ENCODE assay signal across 1 cellular context in the genomic region with DNA sequence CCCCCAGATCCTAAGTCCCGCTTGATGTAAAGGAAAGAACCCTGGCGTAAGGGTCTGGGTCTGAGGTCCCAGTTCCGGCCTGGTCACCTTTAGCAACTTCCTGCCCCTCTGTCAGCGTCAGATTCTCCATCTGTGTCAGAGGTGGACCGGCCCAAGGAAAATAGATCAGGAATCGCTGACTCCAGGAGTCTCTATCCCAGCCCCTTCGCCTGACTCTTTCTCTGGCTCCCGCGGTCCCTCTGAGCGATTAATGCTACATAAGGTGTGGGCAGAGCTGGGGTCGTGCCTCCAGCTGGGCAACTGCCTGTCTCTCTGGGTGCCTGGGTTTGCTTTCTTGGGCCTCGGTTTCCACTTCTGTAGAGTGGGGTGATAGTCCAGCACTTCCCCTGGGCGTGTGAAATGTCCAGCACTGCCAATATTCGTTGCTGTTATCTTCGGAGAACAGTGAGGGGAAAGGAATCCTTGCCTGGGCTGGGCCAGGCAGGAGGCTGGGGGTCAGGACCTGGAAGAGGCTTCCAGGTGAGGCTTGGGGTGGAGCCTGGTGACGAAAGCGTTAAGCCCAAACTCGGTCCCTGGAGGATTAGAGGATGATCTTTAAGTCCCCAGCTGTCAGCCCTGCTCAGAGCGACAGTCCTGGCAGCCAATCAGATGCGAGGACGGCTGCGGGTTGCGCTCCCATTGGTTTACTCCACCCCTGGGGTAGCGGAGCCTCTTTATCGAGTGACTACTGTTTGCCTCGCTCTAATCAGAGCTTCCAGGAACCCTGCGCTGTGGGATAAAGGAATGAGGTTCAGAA.
A peak's percentile ranks its signal among the peaks of the same experiment; 100 is the strongest.
TF ChIP-seq lines count a peak whose summit lies in the region.

No MANE protein-coding gene starts in this region.

TF ChIP-seq in K562, 482 proteins besides CTCF, POLR2A, EP300 and RAD21 (continued from another document and continues in another):
- TF ChIP-seq NCOA6 (IDR thresholded peaks at IDR 0.05): no peak
- no peak for TF ChIP-seq FOXA3 (CRISPR knock-in tag; conservative IDR thresholded peaks at IDR 0.05 in 1 of 2, IDR thresholded peaks at IDR 0.05 in 1 of 2)
- peak in 1 of 2 experiments; percentile 52; a peak in 2 of 4 replicates for TF ChIP-seq TBL1XR1 (IDR thresholded peaks at IDR 0.05; ENCODE audit: low read length in 2 of 2)
- no peak for TF ChIP-seq ZNF717 (CRISPR knock-in tag; IDR thresholded peaks at IDR 0.05)
- no peak for TF ChIP-seq HSF4 (CRISPR knock-in tag; IDR thresholded peaks at IDR 0.05; ENCODE audit: borderline replicate concordance)
- TF ChIP-seq KLF10 (CRISPR knock-in tag; IDR thresholded peaks at IDR 0.05): no peak
- TF ChIP-seq, protein P1, sequence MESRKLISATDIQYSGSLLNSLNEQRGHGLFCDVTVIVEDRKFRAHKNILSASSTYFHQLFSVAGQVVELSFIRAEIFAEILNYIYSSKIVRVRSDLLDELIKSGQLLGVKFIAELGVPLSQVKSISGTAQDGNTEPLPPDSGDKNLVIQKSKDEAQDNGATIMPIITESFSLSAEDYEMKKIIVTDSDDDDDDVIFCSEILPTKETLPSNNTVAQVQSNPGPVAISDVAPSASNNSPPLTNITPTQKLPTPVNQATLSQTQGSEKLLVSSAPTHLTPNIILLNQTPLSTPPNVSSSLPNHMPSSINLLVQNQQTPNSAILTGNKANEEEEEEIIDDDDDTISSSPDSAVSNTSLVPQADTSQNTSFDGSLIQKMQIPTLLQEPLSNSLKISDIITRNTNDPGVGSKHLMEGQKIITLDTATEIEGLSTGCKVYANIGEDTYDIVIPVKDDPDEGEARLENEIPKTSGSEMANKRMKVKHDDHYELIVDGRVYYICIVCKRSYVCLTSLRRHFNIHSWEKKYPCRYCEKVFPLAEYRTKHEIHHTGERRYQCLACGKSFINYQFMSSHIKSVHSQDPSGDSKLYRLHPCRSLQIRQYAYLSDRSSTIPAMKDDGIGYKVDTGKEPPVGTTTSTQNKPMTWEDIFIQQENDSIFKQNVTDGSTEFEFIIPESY (CRISPR knock-in tag; IDR thresholded peaks at IDR 0.05): peak; percentile 56; the same call in 1 of the 2 replicates
- TF ChIP-seq, protein P2, sequence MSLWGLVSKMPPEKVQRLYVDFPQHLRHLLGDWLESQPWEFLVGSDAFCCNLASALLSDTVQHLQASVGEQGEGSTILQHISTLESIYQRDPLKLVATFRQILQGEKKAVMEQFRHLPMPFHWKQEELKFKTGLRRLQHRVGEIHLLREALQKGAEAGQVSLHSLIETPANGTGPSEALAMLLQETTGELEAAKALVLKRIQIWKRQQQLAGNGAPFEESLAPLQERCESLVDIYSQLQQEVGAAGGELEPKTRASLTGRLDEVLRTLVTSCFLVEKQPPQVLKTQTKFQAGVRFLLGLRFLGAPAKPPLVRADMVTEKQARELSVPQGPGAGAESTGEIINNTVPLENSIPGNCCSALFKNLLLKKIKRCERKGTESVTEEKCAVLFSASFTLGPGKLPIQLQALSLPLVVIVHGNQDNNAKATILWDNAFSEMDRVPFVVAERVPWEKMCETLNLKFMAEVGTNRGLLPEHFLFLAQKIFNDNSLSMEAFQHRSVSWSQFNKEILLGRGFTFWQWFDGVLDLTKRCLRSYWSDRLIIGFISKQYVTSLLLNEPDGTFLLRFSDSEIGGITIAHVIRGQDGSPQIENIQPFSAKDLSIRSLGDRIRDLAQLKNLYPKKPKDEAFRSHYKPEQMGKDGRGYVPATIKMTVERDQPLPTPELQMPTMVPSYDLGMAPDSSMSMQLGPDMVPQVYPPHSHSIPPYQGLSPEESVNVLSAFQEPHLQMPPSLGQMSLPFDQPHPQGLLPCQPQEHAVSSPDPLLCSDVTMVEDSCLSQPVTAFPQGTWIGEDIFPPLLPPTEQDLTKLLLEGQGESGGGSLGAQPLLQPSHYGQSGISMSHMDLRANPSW (CRISPR knock-in tag; IDR thresholded peaks at IDR 0.05): no peak
- TF ChIP-seq SP1 (CRISPR knock-in tag; IDR thresholded peaks at IDR 0.05): peak; percentile 77
- peak; percentile 58; the same call in 1 of the 2 replicates for TF ChIP-seq TEAD4 (IDR thresholded peaks at IDR 0.05; ENCODE audit: low read length)
- no peak for TF ChIP-seq TEAD4 (CRISPR knock-in tag; IDR thresholded peaks at IDR 0.05; ENCODE audit: borderline replicate concordance)
- TF ChIP-seq PHF21A (IDR thresholded peaks at IDR 0.05; ENCODE audit: borderline replicate concordance, low read depth): peak; percentile 91; the same call in 1 of the 2 replicates
- TF ChIP-seq KAT7 (CRISPR knock-in tag; IDR thresholded peaks at IDR 0.05; ENCODE audit: borderline replicate concordance): peak; percentile 85; the same call in 1 of the 2 replicates
- no peak for TF ChIP-seq SAFB2 (IDR thresholded peaks at IDR 0.05; ENCODE audit: borderline replicate concordance, low read depth, low read length, severe bottlenecking)
- TF ChIP-seq RFX1 (IDR thresholded peaks at IDR 0.05): no peak
- no peak for TF ChIP-seq ZZZ3 (IDR thresholded peaks at IDR 0.05)
- TF ChIP-seq HCFC1 (IDR thresholded peaks at IDR 0.05; ENCODE audit: low read depth, low read length): no peak
- no peak for TF ChIP-seq ZBTB8A (IDR thresholded peaks at IDR 0.05; ENCODE audit: partially characterized antibody)
- no peak for TF ChIP-seq ZNF408 (CRISPR knock-in tag; IDR thresholded peaks at IDR 0.05; ENCODE audit: low read depth)
- no peak; the same call in 1 of the 2 replicates for TF ChIP-seq SIN3B (IDR thresholded peaks at IDR 0.05; ENCODE audit: low read depth)
- no peak for TF ChIP-seq ZNF592 (IDR thresholded peaks at IDR 0.05)
- TF ChIP-seq ZSCAN32 (CRISPR knock-in tag; IDR thresholded peaks at IDR 0.05): no peak
- no peak for TF ChIP-seq MCM5 (IDR thresholded peaks at IDR 0.05; ENCODE audit: low read depth)
- peak; percentile 29; the same call in 1 of the 2 replicates for TF ChIP-seq CEBPB (tag; IDR thresholded peaks at IDR 0.05)
- peak; percentile 93 for TF ChIP-seq RBM25 (IDR thresholded peaks at IDR 0.05; ENCODE audit: low read depth, low read length, severe bottlenecking)
- no peak for TF ChIP-seq ELF1 (tag; IDR thresholded peaks at IDR 0.05)
- TF ChIP-seq PBX2 (CRISPR knock-in tag; IDR thresholded peaks at IDR 0.05; ENCODE audit: low read depth): peak; percentile 99
- TF ChIP-seq PBX2 (tag; conservative IDR thresholded peaks at IDR 0.05; ENCODE audit: low read depth): peak; percentile 99
- TF ChIP-seq NCOA4 (IDR thresholded peaks at IDR 0.05; ENCODE audit: partially characterized antibody): peak; percentile 73
- TF ChIP-seq ZNF232 (CRISPR knock-in tag; IDR thresholded peaks at IDR 0.05): no peak
- peak; percentile 78 for TF ChIP-seq ATF7 (IDR thresholded peaks at IDR 0.05)
- no peak for TF ChIP-seq GATAD2B (IDR thresholded peaks at IDR 0.05; ENCODE audit: borderline replicate concordance)
- TF ChIP-seq POLR2H (tag; IDR thresholded peaks at IDR 0.05; ENCODE audit: low read depth): no peak
- no peak for TF ChIP-seq SAFB (IDR thresholded peaks at IDR 0.05; ENCODE audit: borderline replicate concordance, low read depth, low read length)
- TF ChIP-seq ZNF239 (CRISPR knock-in tag; IDR thresholded peaks at IDR 0.05): no peak
- no peak for TF ChIP-seq TFE3 (CRISPR knock-in tag; IDR thresholded peaks at IDR 0.05)
- no peak for TF ChIP-seq BDP1 (IDR thresholded peaks at IDR 0.05; ENCODE audit: insufficient read depth, insufficient read length)
- TF ChIP-seq ZNF431 (CRISPR knock-in tag; IDR thresholded peaks at IDR 0.05): no peak
- TF ChIP-seq TCF7L2 (IDR thresholded peaks at IDR 0.05; ENCODE audit: low read depth, low read length): no peak
- TF ChIP-seq, protein P3, sequence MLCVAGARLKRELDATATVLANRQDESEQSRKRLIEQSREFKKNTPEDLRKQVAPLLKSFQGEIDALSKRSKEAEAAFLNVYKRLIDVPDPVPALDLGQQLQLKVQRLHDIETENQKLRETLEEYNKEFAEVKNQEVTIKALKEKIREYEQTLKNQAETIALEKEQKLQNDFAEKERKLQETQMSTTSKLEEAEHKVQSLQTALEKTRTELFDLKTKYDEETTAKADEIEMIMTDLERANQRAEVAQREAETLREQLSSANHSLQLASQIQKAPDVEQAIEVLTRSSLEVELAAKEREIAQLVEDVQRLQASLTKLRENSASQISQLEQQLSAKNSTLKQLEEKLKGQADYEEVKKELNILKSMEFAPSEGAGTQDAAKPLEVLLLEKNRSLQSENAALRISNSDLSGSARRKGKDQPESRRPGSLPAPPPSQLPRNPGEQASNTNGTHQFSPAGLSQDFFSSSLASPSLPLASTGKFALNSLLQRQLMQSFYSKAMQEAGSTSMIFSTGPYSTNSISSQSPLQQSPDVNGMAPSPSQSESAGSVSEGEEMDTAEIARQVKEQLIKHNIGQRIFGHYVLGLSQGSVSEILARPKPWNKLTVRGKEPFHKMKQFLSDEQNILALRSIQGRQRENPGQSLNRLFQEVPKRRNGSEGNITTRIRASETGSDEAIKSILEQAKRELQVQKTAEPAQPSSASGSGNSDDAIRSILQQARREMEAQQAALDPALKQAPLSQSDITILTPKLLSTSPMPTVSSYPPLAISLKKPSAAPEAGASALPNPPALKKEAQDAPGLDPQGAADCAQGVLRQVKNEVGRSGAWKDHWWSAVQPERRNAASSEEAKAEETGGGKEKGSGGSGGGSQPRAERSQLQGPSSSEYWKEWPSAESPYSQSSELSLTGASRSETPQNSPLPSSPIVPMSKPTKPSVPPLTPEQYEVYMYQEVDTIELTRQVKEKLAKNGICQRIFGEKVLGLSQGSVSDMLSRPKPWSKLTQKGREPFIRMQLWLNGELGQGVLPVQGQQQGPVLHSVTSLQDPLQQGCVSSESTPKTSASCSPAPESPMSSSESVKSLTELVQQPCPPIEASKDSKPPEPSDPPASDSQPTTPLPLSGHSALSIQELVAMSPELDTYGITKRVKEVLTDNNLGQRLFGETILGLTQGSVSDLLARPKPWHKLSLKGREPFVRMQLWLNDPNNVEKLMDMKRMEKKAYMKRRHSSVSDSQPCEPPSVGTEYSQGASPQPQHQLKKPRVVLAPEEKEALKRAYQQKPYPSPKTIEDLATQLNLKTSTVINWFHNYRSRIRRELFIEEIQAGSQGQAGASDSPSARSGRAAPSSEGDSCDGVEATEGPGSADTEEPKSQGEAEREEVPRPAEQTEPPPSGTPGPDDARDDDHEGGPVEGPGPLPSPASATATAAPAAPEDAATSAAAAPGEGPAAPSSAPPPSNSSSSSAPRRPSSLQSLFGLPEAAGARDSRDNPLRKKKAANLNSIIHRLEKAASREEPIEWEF (CRISPR knock-in tag; IDR thresholded peaks at IDR 0.05): no peak
